In the genomic region with DNA sequence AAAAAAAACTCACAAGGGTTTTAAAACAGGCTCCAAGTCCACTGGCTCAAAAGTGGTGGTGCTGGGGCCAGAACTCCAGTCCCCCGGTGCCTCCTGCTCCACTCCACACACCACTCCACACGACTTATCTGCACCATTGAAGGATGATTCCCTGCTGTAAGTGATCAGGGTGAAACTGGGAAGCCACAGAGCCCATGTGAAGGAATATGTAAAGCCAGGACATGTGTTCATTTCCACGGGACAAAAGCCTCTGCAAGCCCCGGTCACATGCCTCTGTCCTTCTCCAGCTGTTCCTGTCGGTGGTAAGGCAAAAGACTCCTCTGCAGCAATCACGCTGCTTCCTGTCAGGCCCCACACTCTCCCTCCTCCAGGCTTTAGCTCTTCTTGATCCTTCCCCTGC, we compare ENCODE assay signal across 1 cellular context.
TF ChIP-seq lines count a peak whose summit lies in the region.

No MANE protein-coding gene starts in this region.

TF ChIP-seq in H1, 55 proteins besides CTCF, POLR2A, EP300 and RAD21:
- no peak for TF ChIP-seq CHD2 (IDR thresholded peaks at IDR 0.05; ENCODE audit: low read length)
- no peak for TF ChIP-seq EGR1 (IDR thresholded peaks at IDR 0.05; ENCODE audit: borderline replicate concordance, low read depth, low read length)
- TF ChIP-seq POLR2AphosphoS5 (IDR thresholded peaks at IDR 0.05; ENCODE audit: low read depth, low read length): no peak
- no peak for TF ChIP-seq KDM5A (IDR thresholded peaks at IDR 0.05; ENCODE audit: low read length)
- no peak for TF ChIP-seq HDAC2 (IDR thresholded peaks at IDR 0.05; ENCODE audit: borderline replicate concordance in 1 of 2, low read depth in 2 of 2, low read length in 2 of 2)
- TF ChIP-seq CHD1 (IDR thresholded peaks at IDR 0.05; ENCODE audit: low read depth, low read length): no peak
- TF ChIP-seq POU5F1 (IDR thresholded peaks at IDR 0.05; ENCODE audit: low read depth, low read length): no peak
- TF ChIP-seq, protein P1, sequence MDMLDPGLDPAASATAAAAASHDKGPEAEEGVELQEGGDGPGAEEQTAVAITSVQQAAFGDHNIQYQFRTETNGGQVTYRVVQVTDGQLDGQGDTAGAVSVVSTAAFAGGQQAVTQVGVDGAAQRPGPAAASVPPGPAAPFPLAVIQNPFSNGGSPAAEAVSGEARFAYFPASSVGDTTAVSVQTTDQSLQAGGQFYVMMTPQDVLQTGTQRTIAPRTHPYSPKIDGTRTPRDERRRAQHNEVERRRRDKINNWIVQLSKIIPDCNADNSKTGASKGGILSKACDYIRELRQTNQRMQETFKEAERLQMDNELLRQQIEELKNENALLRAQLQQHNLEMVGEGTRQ (IDR thresholded peaks at IDR 0.05; ENCODE audit: low read length): no peak
- no peak for TF ChIP-seq RFX5 (IDR thresholded peaks at IDR 0.05; ENCODE audit: borderline replicate concordance, low read depth, low read length)
- TF ChIP-seq, protein P2, sequence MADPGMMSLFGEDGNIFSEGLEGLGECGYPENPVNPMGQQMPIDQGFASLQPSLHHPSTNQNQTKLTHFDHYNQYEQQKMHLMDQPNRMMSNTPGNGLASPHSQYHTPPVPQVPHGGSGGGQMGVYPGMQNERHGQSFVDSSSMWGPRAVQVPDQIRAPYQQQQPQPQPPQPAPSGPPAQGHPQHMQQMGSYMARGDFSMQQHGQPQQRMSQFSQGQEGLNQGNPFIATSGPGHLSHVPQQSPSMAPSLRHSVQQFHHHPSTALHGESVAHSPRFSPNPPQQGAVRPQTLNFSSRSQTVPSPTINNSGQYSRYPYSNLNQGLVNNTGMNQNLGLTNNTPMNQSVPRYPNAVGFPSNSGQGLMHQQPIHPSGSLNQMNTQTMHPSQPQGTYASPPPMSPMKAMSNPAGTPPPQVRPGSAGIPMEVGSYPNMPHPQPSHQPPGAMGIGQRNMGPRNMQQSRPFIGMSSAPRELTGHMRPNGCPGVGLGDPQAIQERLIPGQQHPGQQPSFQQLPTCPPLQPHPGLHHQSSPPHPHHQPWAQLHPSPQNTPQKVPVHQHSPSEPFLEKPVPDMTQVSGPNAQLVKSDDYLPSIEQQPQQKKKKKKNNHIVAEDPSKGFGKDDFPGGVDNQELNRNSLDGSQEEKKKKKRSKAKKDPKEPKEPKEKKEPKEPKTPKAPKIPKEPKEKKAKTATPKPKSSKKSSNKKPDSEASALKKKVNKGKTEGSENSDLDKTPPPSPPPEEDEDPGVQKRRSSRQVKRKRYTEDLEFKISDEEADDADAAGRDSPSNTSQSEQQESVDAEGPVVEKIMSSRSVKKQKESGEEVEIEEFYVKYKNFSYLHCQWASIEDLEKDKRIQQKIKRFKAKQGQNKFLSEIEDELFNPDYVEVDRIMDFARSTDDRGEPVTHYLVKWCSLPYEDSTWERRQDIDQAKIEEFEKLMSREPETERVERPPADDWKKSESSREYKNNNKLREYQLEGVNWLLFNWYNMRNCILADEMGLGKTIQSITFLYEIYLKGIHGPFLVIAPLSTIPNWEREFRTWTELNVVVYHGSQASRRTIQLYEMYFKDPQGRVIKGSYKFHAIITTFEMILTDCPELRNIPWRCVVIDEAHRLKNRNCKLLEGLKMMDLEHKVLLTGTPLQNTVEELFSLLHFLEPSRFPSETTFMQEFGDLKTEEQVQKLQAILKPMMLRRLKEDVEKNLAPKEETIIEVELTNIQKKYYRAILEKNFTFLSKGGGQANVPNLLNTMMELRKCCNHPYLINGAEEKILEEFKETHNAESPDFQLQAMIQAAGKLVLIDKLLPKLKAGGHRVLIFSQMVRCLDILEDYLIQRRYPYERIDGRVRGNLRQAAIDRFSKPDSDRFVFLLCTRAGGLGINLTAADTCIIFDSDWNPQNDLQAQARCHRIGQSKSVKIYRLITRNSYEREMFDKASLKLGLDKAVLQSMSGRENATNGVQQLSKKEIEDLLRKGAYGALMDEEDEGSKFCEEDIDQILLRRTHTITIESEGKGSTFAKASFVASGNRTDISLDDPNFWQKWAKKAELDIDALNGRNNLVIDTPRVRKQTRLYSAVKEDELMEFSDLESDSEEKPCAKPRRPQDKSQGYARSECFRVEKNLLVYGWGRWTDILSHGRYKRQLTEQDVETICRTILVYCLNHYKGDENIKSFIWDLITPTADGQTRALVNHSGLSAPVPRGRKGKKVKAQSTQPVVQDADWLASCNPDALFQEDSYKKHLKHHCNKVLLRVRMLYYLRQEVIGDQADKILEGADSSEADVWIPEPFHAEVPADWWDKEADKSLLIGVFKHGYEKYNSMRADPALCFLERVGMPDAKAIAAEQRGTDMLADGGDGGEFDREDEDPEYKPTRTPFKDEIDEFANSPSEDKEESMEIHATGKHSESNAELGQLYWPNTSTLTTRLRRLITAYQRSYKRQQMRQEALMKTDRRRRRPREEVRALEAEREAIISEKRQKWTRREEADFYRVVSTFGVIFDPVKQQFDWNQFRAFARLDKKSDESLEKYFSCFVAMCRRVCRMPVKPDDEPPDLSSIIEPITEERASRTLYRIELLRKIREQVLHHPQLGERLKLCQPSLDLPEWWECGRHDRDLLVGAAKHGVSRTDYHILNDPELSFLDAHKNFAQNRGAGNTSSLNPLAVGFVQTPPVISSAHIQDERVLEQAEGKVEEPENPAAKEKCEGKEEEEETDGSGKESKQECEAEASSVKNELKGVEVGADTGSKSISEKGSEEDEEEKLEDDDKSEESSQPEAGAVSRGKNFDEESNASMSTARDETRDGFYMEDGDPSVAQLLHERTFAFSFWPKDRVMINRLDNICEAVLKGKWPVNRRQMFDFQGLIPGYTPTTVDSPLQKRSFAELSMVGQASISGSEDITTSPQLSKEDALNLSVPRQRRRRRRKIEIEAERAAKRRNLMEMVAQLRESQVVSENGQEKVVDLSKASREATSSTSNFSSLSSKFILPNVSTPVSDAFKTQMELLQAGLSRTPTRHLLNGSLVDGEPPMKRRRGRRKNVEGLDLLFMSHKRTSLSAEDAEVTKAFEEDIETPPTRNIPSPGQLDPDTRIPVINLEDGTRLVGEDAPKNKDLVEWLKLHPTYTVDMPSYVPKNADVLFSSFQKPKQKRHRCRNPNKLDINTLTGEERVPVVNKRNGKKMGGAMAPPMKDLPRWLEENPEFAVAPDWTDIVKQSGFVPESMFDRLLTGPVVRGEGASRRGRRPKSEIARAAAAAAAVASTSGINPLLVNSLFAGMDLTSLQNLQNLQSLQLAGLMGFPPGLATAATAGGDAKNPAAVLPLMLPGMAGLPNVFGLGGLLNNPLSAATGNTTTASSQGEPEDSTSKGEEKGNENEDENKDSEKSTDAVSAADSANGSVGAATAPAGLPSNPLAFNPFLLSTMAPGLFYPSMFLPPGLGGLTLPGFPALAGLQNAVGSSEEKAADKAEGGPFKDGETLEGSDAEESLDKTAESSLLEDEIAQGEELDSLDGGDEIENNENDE (IDR thresholded peaks at IDR 0.05; ENCODE audit: insufficient replicate concordance, low read length): no peak
- TF ChIP-seq, protein P3, sequence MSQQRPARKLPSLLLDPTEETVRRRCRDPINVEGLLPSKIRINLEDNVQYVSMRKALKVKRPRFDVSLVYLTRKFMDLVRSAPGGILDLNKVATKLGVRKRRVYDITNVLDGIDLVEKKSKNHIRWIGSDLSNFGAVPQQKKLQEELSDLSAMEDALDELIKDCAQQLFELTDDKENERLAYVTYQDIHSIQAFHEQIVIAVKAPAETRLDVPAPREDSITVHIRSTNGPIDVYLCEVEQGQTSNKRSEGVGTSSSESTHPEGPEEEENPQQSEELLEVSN (IDR thresholded peaks at IDR 0.05): no peak
- TF ChIP-seq TAF7 (optimal IDR thresholded peaks at IDR 0.05; ENCODE audit: borderline replicate concordance, low read depth, low read length): no peak
- no peak for TF ChIP-seq RBBP5 (IDR thresholded peaks at IDR 0.05; ENCODE audit: borderline replicate concordance, low read depth, low read length)
- TF ChIP-seq NRF1 (IDR thresholded peaks at IDR 0.05; ENCODE audit: low read depth, low read length): no peak
- no peak for TF ChIP-seq FOSL1 (IDR thresholded peaks at IDR 0.05; ENCODE audit: insufficient read depth, low read depth, low read length)
- TF ChIP-seq CREB1 (IDR thresholded peaks at IDR 0.05): no peak
- TF ChIP-seq RXRA (IDR thresholded peaks at IDR 0.05; ENCODE audit: insufficient read depth, low read depth, low read length): no peak
- TF ChIP-seq, protein P4, sequence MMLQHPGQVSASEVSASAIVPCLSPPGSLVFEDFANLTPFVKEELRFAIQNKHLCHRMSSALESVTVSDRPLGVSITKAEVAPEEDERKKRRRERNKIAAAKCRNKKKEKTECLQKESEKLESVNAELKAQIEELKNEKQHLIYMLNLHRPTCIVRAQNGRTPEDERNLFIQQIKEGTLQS (IDR thresholded peaks at IDR 0.05; ENCODE audit: insufficient read depth, low read depth, low read length): no peak
